8 cellular contexts compared by ENCODE assay signal in genomic region chr15:81023483-81024264, GRCh38. TPM values are rescaled to one million over a fixed set of nuclear protein-coding genes. Genes with fewer than 3 reads are reported as not detected.
DNase-seq lines count a peak whose midpoint lies in the region; ATAC-seq and TF ChIP-seq lines count a peak whose summit lies in the region.

No MANE protein-coding gene starts in this region.

- peak; percentile 82 for DNase-seq in GF-D8 (lab: John Stamatoyannopoulos, UW)
- peak; percentile 40 for DNase-seq in HT1080 (ENCODE audit: low read depth)
- peak; percentile 68 to 72 for DNase-seq in heart right ventricle
- peak; percentile 89 for DNase-seq in sigmoid colon
- no peak for DNase-seq in NCI-H2081 treated with DMSO at 0.1 percent for 48 hours (lab: John Stamatoyannopoulos, UW)
- DNase-seq in NCI-H345 treated with DMSO at 0.1 percent for 48 hours (lab: John Stamatoyannopoulos, UW; ENCODE audit: unreplicated experiment): no peak

- H3K4me1 Mint-ChIP-seq in activated naive CD8-positive, alpha-beta T cell (ENCODE audit: low read depth): peaks cover 18% of the 10 kb centered on the region

- TF ChIP-seq CTCF in heart right ventricle (IDR thresholded peaks at IDR 0.05): no peak
- no peak for TF ChIP-seq CTCF in sigmoid colon (IDR thresholded peaks at IDR 0.05)

- ATAC-seq in GM21390 (IDR thresholded peaks at IDR 0.05; ENCODE audit: unreplicated experiment): peak; percentile 89
- ATAC-seq in heart right ventricle: peak; percentile 88 to 96 (median 92)

- peak overlapping the region in 2 of 10 donors; percentile 1 to 7 for H3K4me3 ChIP-seq in heart right ventricle
- no peak overlapping the region for H3K4me3 ChIP-seq in sigmoid colon

- H3K36me3 Mint-ChIP-seq in activated naive CD8-positive, alpha-beta T cell: peaks cover 4% of the 10 kb centered on the region

- intact Hi-C loops in heart right ventricle (cut with DNase I) (no loop called here), sigmoid colon (cut with DNase I) (no loop called here)

- peak in 1 of 4 donors; percentile 43 for TF ChIP-seq EP300 in sigmoid colon (IDR thresholded peaks at IDR 0.05)

- no peaks in the 10 kb centered on the region for H3K9me3 ChIP-seq in heart right ventricle
- no peaks in the 10 kb centered on the region for H3K9me3 ChIP-seq in sigmoid colon

- peak overlapping the region; percentile 33 for H3K4me3 Mint-ChIP-seq in activated naive CD8-positive, alpha-beta T cell

- no peaks in the 10 kb centered on the region for H3K9me3 Mint-ChIP-seq in activated naive CD8-positive, alpha-beta T cell (ENCODE audit: low read depth)

- TF ChIP-seq POLR2A in sigmoid colon (IDR thresholded peaks at IDR 0.05): no peak

- H3K36me3 ChIP-seq in heart right ventricle: no peaks in the 10 kb centered on the region
- no peaks in the 10 kb centered on the region for H3K36me3 ChIP-seq in sigmoid colon

- H3K27ac Mint-ChIP-seq in activated naive CD8-positive, alpha-beta T cell: peak overlapping the region; percentile 90

- H3K4me1 ChIP-seq in heart right ventricle (peaks cover 0 to 57% (median 38%) of the 10 kb centered on the region in 9 donors), sigmoid colon (peaks cover 0 to 10% (median 0%) of the 10 kb centered on the region in 4 donors)

- H3K27me3 Mint-ChIP-seq in activated naive CD8-positive, alpha-beta T cell: no peaks in the 10 kb centered on the region

- H3K27ac ChIP-seq in heart right ventricle (peak overlapping the region in 9 of 10 donors; percentile 26 to 89 (median 71)), sigmoid colon (peak overlapping the region; percentile 38 to 74 (median 54))

- H3K27me3 ChIP-seq in heart right ventricle (no peaks in the 10 kb centered on the region), sigmoid colon (no peaks in the 10 kb centered on the region)

- WGBS in heart right ventricle, 2 donors: 40 to 53% methylated on average over 13 of the region's 13 CpGs
- 53 to 75% methylated on average over 13 of the region's 13 CpGs for WGBS in sigmoid colon, 2 donors

RNA-seq across cellular contexts. Expression of gene TLNRD1, which starts 23.0 kb away (rescaled TPM):
- total RNA-seq in HT1080 (2014; rRNA removed; shearing (Covaris generic)): 17.7 and 20.6 TPM in 2 replicates
- 18.1 and 20.3 TPM in 2 replicates for polyA plus RNA-seq in HT1080 (2015; cell fraction: cytosol; rRNA removed)
- polyA plus RNA-seq in HT1080 (2015; cell fraction: nucleus; rRNA removed): 13.1 and 13.3 TPM in 2 replicates
- total RNA-seq in heart right ventricle: 10 to 100 TPM in 2 of 10 donors, 1 to 10 TPM in 8; 4.3 to 19.4 (median 6.3) TPM
- 1 to 10 TPM; 5.1 to 8.5 TPM for polyA plus RNA-seq in heart right ventricle
- total RNA-seq in sigmoid colon: 10 to 100 TPM; 12.5 to 18.3 (median 12.8) TPM
- 10 to 100 TPM in 1 of 3 donors, 1 to 10 TPM in 2; 6.6 to 10.6 (median 6.9) TPM for polyA plus RNA-seq in sigmoid colon

RNA-seq across cellular contexts. Expression of gene MESD, which starts 34.1 kb away (rescaled TPM):
- total RNA-seq in HT1080 (2014; rRNA removed; shearing (Covaris generic)): 25.2 and 27.6 TPM in 2 replicates
- 23.9 and 25.8 TPM in 2 replicates for polyA plus RNA-seq in HT1080 (2015; cell fraction: cytosol; rRNA removed)
- polyA plus RNA-seq in HT1080 (2015; cell fraction: nucleus; rRNA removed): 18.6 and 20.0 TPM in 2 replicates
- total RNA-seq in heart right ventricle (10 to 100 TPM; 11.1 to 17.6 (median 15.2) TPM), sigmoid colon (10 to 100 TPM; 11.7 to 20.8 (median 15.7) TPM)
- polyA plus RNA-seq in heart right ventricle (10 to 100 TPM; 13.4 TPM), sigmoid colon (10 to 100 TPM in 1 of 3 donors, 1 to 10 TPM in 2; 5.4 to 20.1 (median 6.9) TPM)

Comparison
In these comparisons a context has a peak if more than half of its experiments do, and no peak if none do; other contexts are left out.
1. DNase-seq: peak in GF-D8 (single experiment), HT1080 (single experiment), heart right ventricle (2 of 2) and sigmoid colon (single experiment); none in NCI-H2081 treated with DMSO at 0.1 percent for 48 hours (single experiment) and NCI-H345 treated with DMSO at 0.1 percent for 48 hours (single experiment).